In genomic region chr17:2336215-2337151, GRCh38 we compare ENCODE assay signal across 1 cellular context.
TF ChIP-seq lines count a peak whose summit lies in the region.

TSR1 (minus strand) TSS chr17:2336457; CDS start chr17:2336427, 30 bp downstream.

TF ChIP-seq in K562, 482 proteins besides CTCF, POLR2A, EP300 and RAD21 (continued from another document and continues in another):
- TF ChIP-seq ZBTB40 (IDR thresholded peaks at IDR 0.05): peak; percentile 97
- no peak for TF ChIP-seq ZBTB40 (CRISPR knock-in tag; IDR thresholded peaks at IDR 0.05)
- TF ChIP-seq RBM39 (optimal IDR thresholded peaks at IDR 0.05; ENCODE audit: low read depth, low read length): no peak
- TF ChIP-seq ZNF212 (CRISPR knock-in tag; IDR thresholded peaks at IDR 0.05): no peak
- TF ChIP-seq FOXO4 (CRISPR knock-in tag; IDR thresholded peaks at IDR 0.05): no peak
- TF ChIP-seq HDAC8 (tag; IDR thresholded peaks at IDR 0.05): no peak
- peak; percentile 52; the same call in 1 of the 2 replicates for TF ChIP-seq KLF1 (tag; IDR thresholded peaks at IDR 0.05)
- TF ChIP-seq NFRKB (IDR thresholded peaks at IDR 0.05; ENCODE audit: low read depth): peak; percentile 66; the same call in 1 of the 2 replicates
- TF ChIP-seq THAP7 (CRISPR knock-in tag; IDR thresholded peaks at IDR 0.05): no peak
- TF ChIP-seq TCF7L2 (IDR thresholded peaks at IDR 0.05; ENCODE audit: low read depth, low read length): no peak
- TF ChIP-seq RNF219 (CRISPR knock-in tag; IDR thresholded peaks at IDR 0.05): no peak
- no peak for TF ChIP-seq SRSF7 (optimal IDR thresholded peaks at IDR 0.05; ENCODE audit: low read depth, low read length)
- TF ChIP-seq ZC3H8 (IDR thresholded peaks at IDR 0.05): no peak
- TF ChIP-seq ZNF3 (CRISPR knock-in tag; IDR thresholded peaks at IDR 0.05): no peak
- TF ChIP-seq STAT6 (CRISPR knock-in tag; IDR thresholded peaks at IDR 0.05): no peak
- TF ChIP-seq OTX1 (CRISPR knock-in tag; IDR thresholded peaks at IDR 0.05): no peak
- TF ChIP-seq CHD1 (IDR thresholded peaks at IDR 0.05; ENCODE audit: low read length): no peak
- no peak for TF ChIP-seq CLOCK (CRISPR knock-in tag; IDR thresholded peaks at IDR 0.05; ENCODE audit: borderline replicate concordance)
- no peak for TF ChIP-seq ATF4 (CRISPR knock-in tag; IDR thresholded peaks at IDR 0.05)
- no peak for TF ChIP-seq BCLAF1 (IDR thresholded peaks at IDR 0.05; ENCODE audit: borderline replicate concordance in 1 of 2, control insufficient read depth in 1 of 2, low read depth in 2 of 2, low read length in 1 of 2)
- no peak for TF ChIP-seq ZBTB1 (CRISPR knock-in tag; IDR thresholded peaks at IDR 0.05; ENCODE audit: borderline replicate concordance, low read depth)
- TF ChIP-seq ZNF780A (CRISPR knock-in tag; IDR thresholded peaks at IDR 0.05): no peak
- TF ChIP-seq ZNF655 (CRISPR knock-in tag; IDR thresholded peaks at IDR 0.05): no peak
- TF ChIP-seq ETV1 (tag; conservative IDR thresholded peaks at IDR 0.05; ENCODE audit: low read depth): peak; percentile 50
- no peak for TF ChIP-seq ZNF282 (CRISPR knock-in tag; IDR thresholded peaks at IDR 0.05)
- TF ChIP-seq ZNF512 (tag; IDR thresholded peaks at IDR 0.05): no peak
- TF ChIP-seq SRSF1 (IDR thresholded peaks at IDR 0.05; ENCODE audit: low read depth, low read length): no peak
